Comparison of ENCODE assay signal across 19 cellular contexts in genomic region chr1:56627019-56627635, GRCh38. TPM values are rescaled to one million over a fixed set of nuclear protein-coding genes. Genes with fewer than 3 reads are reported as not detected.
"Had no signal": no experiment of that assay in that cellular context is flagged by ENCODE, and none has a peak within 500 bp of the region (broad histone marks: within the 10 kb centered on the region; RNA-seq: fewer than 3 reads in every experiment).

No MANE protein-coding gene starts in this region.

- H3K27ac ChIP-seq: skin epidermis, tibial nerve, uterus had no signal

- H3K36me3 ChIP-seq: tibial nerve, uterus had no signal

- H3K27me3 ChIP-seq: tibial nerve, uterus had no signal

- H3K27ac Mint-ChIP-seq: activated CD4-positive, alpha-beta T cell treated with anti-CD3 and anti-CD28 coated beads, Interleukin-2, amount 10 ng/mL, durations not matched to agents 24 days and 14 days; activated CD8-positive, alpha-beta T cell treated with anti-CD3 and anti-CD28 coated beads for 36 hours; activated T-cell treated with anti-CD3 and anti-CD28 coated beads, Interleukin-2, amount 50 U/mL, for 24 hours; activated T-helper 2 cell treated with anti-CD3 and anti-CD28 coated beads, Interferon-gamma antibody, Interleukin-2, Interleukin-4, amounts not matched to agents 10 μg/mL and 5 μg/mL and 100 μg/mL, durations not matched to agents 14 hours and 24 hours and 36 hours; nephron; progenitor cell of endocrine pancreas; stimulated activated naive CD8-positive, alpha-beta T cell treated with anti-CD3 and anti-CD28 coated beads, Interleukin-15, Interleukin-2, amounts not matched to agents 100 ng/mL and 50 ng/mL, for 24 hours had no signal

- DNase-seq: activated CD4-positive, alpha-beta T cell treated with anti-CD3 and anti-CD28 coated beads, Interleukin-2, amount 10 ng/mL, durations not matched to agents 24 days and 14 days; activated CD8-positive, alpha-beta T cell treated with anti-CD3 and anti-CD28 coated beads for 36 hours; activated naive CD4-positive, alpha-beta T cell treated with Interleukin-2 at 50 U/mL for 16 hours; activated T-cell treated with anti-CD3 and anti-CD28 coated beads, Interleukin-2, amount 50 U/mL, for 24 hours; anterior cingulate cortex; hypothalamus; occipital lobe; stimulated activated CD4-positive, alpha-beta T cell treated with anti-CD3 and anti-CD28 coated beads, Interleukin-15, amount 100 ng/mL, for 24 hours; stimulated activated CD4-positive, alpha-beta T cell treated with anti-CD3 and anti-CD28 coated beads, Interleukin-2, amount 100 ng/mL, for 48 hours; T1000; uterus had no signal

- H3K4me1 ChIP-seq: uterus had no signal

- H3K9me3 ChIP-seq: tibial nerve, uterus had no signal

- H3K4me3 Mint-ChIP-seq: activated CD4-positive, alpha-beta T cell treated with anti-CD3 and anti-CD28 coated beads, Interleukin-2, amount 10 ng/mL, durations not matched to agents 24 days and 14 days; activated CD8-positive, alpha-beta T cell treated with anti-CD3 and anti-CD28 coated beads for 36 hours; activated T-cell treated with anti-CD3 and anti-CD28 coated beads, Interleukin-2, amount 50 U/mL, for 24 hours; nephron; stimulated activated naive CD8-positive, alpha-beta T cell treated with anti-CD3 and anti-CD28 coated beads, Interleukin-15, Interleukin-2, amounts not matched to agents 100 ng/mL and 50 ng/mL, for 24 hours had no signal

- ATAC-seq: activated CD8-positive, alpha-beta T cell treated with anti-CD3 and anti-CD28 coated beads for 36 hours had no signal

- H3K9me3 Mint-ChIP-seq: activated CD4-positive, alpha-beta T cell treated with anti-CD3 and anti-CD28 coated beads, Interleukin-2, amount 10 ng/mL, durations not matched to agents 24 days and 14 days; activated CD8-positive, alpha-beta T cell treated with anti-CD3 and anti-CD28 coated beads for 36 hours; activated T-helper 2 cell treated with anti-CD3 and anti-CD28 coated beads, Interferon-gamma antibody, Interleukin-2, Interleukin-4, amounts not matched to agents 10 μg/mL and 5 μg/mL and 100 μg/mL, durations not matched to agents 14 hours and 24 hours and 36 hours; nephron; stimulated activated naive CD8-positive, alpha-beta T cell treated with anti-CD3 and anti-CD28 coated beads, Interleukin-15, Interleukin-2, amounts not matched to agents 100 ng/mL and 50 ng/mL, for 24 hours had no signal

- H3K4me1 Mint-ChIP-seq: activated CD4-positive, alpha-beta T cell treated with anti-CD3 and anti-CD28 coated beads, Interleukin-2, amount 10 ng/mL, durations not matched to agents 24 days and 14 days; nephron had no signal

- H3K4me3 ChIP-seq: lung, skin epidermis, tibial nerve, uterus had no signal

RNA-seq across cellular contexts. Expression of gene PRKAA2, which starts 18.0 kb away (rescaled TPM):
- total RNA-seq: activated CD4-positive, alpha-beta T cell treated with anti-CD3 and anti-CD28 coated beads, Interleukin-2, amount 10 ng/mL, durations not matched to agents 24 days and 14 days; activated CD8-positive, alpha-beta T cell treated with anti-CD3 and anti-CD28 coated beads for 36 hours; activated T-helper 2 cell treated with anti-CD3 and anti-CD28 coated beads, Interferon-gamma antibody, Interleukin-2, Interleukin-4, amounts not matched to agents 10 μg/mL and 5 μg/mL and 100 μg/mL, durations not matched to agents 14 hours and 24 hours and 36 hours; T-helper 1 cell treated with Interleukin-12 subunit alpha and Interleukin-12 subunit beta and Interleukin-4 antibody, amounts not matched to agents 30 ng/mL and 1 ng/mL, for 36 hours had no signal

RNA-seq across cellular contexts. Expression of gene PLPP3, which starts 47.8 kb away (rescaled TPM):
- total RNA-seq: activated CD4-positive, alpha-beta T cell treated with anti-CD3 and anti-CD28 coated beads, Interleukin-2, amount 10 ng/mL, durations not matched to agents 24 days and 14 days; activated CD8-positive, alpha-beta T cell treated with anti-CD3 and anti-CD28 coated beads for 36 hours; activated T-helper 2 cell treated with anti-CD3 and anti-CD28 coated beads, Interferon-gamma antibody, Interleukin-2, Interleukin-4, amounts not matched to agents 10 μg/mL and 5 μg/mL and 100 μg/mL, durations not matched to agents 14 hours and 24 hours and 36 hours; T-helper 1 cell treated with Interleukin-12 subunit alpha and Interleukin-12 subunit beta and Interleukin-4 antibody, amounts not matched to agents 30 ng/mL and 1 ng/mL, for 36 hours had no signal
